ENCODE assay signal across 1 cellular context in the genomic region with DNA sequence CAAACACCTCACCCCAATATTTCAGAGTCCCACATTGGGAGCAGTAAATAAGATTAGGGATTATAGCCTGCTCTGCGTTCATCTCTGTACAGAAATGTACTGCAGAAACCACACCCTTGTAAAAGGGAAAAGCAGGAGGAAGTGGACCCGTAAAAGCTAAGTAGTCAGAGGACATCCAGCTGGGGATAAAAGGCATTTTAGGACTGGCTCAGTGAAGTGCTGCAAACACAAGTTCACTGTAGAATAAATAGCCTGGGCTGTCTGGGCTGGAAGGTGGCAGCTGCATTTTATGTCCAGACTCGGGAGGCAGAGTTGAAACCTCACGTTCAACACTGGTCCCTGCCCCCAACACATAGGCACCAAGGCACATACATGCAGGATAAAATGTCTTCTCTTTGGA.
TF ChIP-seq lines count a peak whose summit lies in the region.

No MANE protein-coding gene starts in this region.

TF ChIP-seq in WTC11, 78 proteins besides CTCF, POLR2A, EP300 and RAD21 (continued from another document):
- TF ChIP-seq E2F5 (CRISPR knock-in tag; IDR thresholded peaks at IDR 0.05): no peak
TF ChIP-seq in WTC11: peak in this region for 0.
